9 cellular contexts compared by ENCODE assay signal in genomic region chr17:29326414-29326813, GRCh38.
"Had no signal": no experiment of that assay in that cellular context is flagged by ENCODE, and none has a peak within 500 bp of the region (broad histone marks: within the 10 kb centered on the region; RNA-seq: fewer than 3 reads in every experiment).

No MANE protein-coding gene starts in this region.

- ATAC-seq: HepG2, K562 had no signal

- H3K4me3 ChIP-seq: K562 had no signal

- DNase-seq: IMR-90, KBM-7, KG1 had no signal

- H3K4me3 Mint-ChIP-seq: IgD-negative memory B cell had no signal

- H3K4me2 ChIP-seq: KMS-11 had no signal

- H3K27me3 Mint-ChIP-seq: IgD-negative memory B cell had no signal

- H3K4me1 Mint-ChIP-seq: IgD-negative memory B cell had no signal

- H3K9me3 Mint-ChIP-seq: IgD-negative memory B cell had no signal

- H3K27ac ChIP-seq: HL-60, KMS-11 had no signal

- H3K36me3 Mint-ChIP-seq: IgD-negative memory B cell had no signal

- FAIRE-seq: HepG2, HTR-8/SVneo, K562 had no signal
